Comparison of ENCODE assay signal across 18 cellular contexts in genomic region chr2:6325616-6326015, GRCh38.
DNase-seq lines count a peak whose midpoint lies in the region; ATAC-seq, FAIRE-seq and TF ChIP-seq lines count a peak whose summit lies in the region.
"Had no signal": no experiment of that assay in that cellular context is flagged by ENCODE, and none has a peak within 500 bp of the region (broad histone marks: within the 10 kb centered on the region; RNA-seq: fewer than 3 reads in every experiment).

No MANE protein-coding gene starts in this region.

- peaks cover 20% of the 10 kb centered on the region for H3K4me1 ChIP-seq in A673 (ENCODE audit: insufficient read depth, low read length, poor library complexity, severe bottlenecking)
- no peaks in the 10 kb centered on the region for H3K4me1 ChIP-seq in GM23338 (ENCODE audit: insufficient read depth)
- H3K4me1 ChIP-seq in NT2/D1 (ENCODE audit: insufficient read depth, insufficient read length) = no peaks in the 10 kb centered on the region
- no peaks in the 10 kb centered on the region for H3K4me1 ChIP-seq in sigmoid colon

- no TSS peak for BruUV-seq in A673 (replicated peaks; lab: Mats Ljungman, UMichigan)

- intact Hi-C loops in A673 (cut with micrococcal nuclease; ENCODE audit: unreplicated experiment) = no loop called here
- intact Hi-C loops in sigmoid colon (cut with DNase I) = no loop called here

- no peak for TF ChIP-seq EP300 in sigmoid colon (IDR thresholded peaks at IDR 0.05)

- H3K27me3 ChIP-seq in A673 (replicated peaks; ENCODE audit: insufficient read depth, low read depth, low read length, poor library complexity) = no peaks in the 10 kb centered on the region
- H3K27me3 ChIP-seq in GM23338 (ENCODE audit: insufficient read depth) = no peaks in the 10 kb centered on the region
- H3K27me3 ChIP-seq in NT2/D1 (ENCODE audit: insufficient read depth, insufficient read length) = no peaks in the 10 kb centered on the region
- H3K27me3 ChIP-seq in sigmoid colon = no peaks in the 10 kb centered on the region

- no peak for TF ChIP-seq POLR2A in sigmoid colon (IDR thresholded peaks at IDR 0.05)

- peaks cover 85% of the 10 kb centered on the region for H3K9me3 Mint-ChIP-seq in GM23338

- H3K27ac ChIP-seq in A673 (ENCODE audit: low read depth, low read length, poor library complexity, severe bottlenecking) = no peak overlapping the region
- H3K27ac ChIP-seq in GM23338 (ENCODE audit: low read depth) = no peak overlapping the region
- H3K27ac ChIP-seq in sigmoid colon = no peak overlapping the region

- peaks cover 8% of the 10 kb centered on the region; the same call in 1 of the 3 replicates for H3K36me3 Mint-ChIP-seq in GM23338 (ENCODE audit: low read depth)
- H3K36me3 Mint-ChIP-seq: CD4-positive, CD25-positive, alpha-beta regulatory T cell had no signal

- DNase-seq in A673 (ENCODE audit: low spot score) = peak; percentile 99
- DNase-seq in GM23338 (ENCODE audit: low spot score) = peak; percentile 1
- peak; percentile 8 for DNase-seq in NT2/D1 (ENCODE audit: low read depth, low spot score)
- DNase-seq in iPS-NIHi11 (ENCODE audit: low spot score) = peak; percentile 15
- DNase-seq in urothelium cell line (ENCODE audit: low spot score) = no peak
- no peak for DNase-seq in NCI-H1092 (lab: John Stamatoyannopoulos, UW)
- DNase-seq in sigmoid colon = no peak
- DNase-seq: AML-193; CD4-positive, CD25-positive, alpha-beta regulatory T cell; DND-41; GF-D8; KBM-7; NCI-H1092 treated with DMSO at 0.1 percent for 48 hours; NCI-H1930; NCI-H82 had no signal

- H4K20me1 ChIP-seq in GM23338 (replicated peaks; ENCODE audit: insufficient read depth) = no peaks in the 10 kb centered on the region

- no peak overlapping the region for H3K4me3 Mint-ChIP-seq in GM23338
- H3K4me3 Mint-ChIP-seq: CD4-positive, CD25-positive, alpha-beta regulatory T cell had no signal

- no peaks in the 10 kb centered on the region for H3K79me2 ChIP-seq in GM23338 (replicated peaks; ENCODE audit: insufficient read depth)

- POLR2A ChIA-PET in A673 (lab: Charles Lee; ENCODE audit: low non-redundant PET) = interaction anchor here (0.6 kb wide), 1 partner anchor 409 kb away, joined by 3 read pairs; no protein-coding TSS in a partner anchor

- TF ChIP-seq CTCF in A673 (conservative IDR thresholded peaks at IDR 0.05; ENCODE audit: low read depth, low read length) (no peak), GM23338 (conservative IDR thresholded peaks at IDR 0.05; ENCODE audit: low read depth in 2 of 2) (no peak), sigmoid colon (IDR thresholded peaks at IDR 0.05) (no peak)

- CTCF ChIA-PET in A673 (lab: Charles Lee) = no interaction called here

- no peak overlapping the region for H3K9ac ChIP-seq in NT2/D1 (ENCODE audit: insufficient read length, low read depth)

- ATAC-seq in GM23338 = no peak
- no peak for ATAC-seq in GM21786 (IDR thresholded peaks at IDR 0.05; ENCODE audit: unreplicated experiment)
- ATAC-seq: Panc1, Right ventricle myocardium inferior had no signal

- FAIRE-seq in urothelium cell line (lab: Jason Lieb, UNC) = no peak

- 82 to 86% methylated on average over 9 of the region's 9 CpGs for WGBS in sigmoid colon, 2 donors

- no peak overlapping the region for H2AFZ ChIP-seq in GM23338

- no peaks in the 10 kb centered on the region for H3F3A ChIP-seq in GM23338 (replicated peaks; ENCODE audit: low read depth)

- H3K4me3 ChIP-seq in A673 (ENCODE audit: low read depth, low read length, poor library complexity, severe bottlenecking) = no peak overlapping the region
- H3K4me3 ChIP-seq in GM23338 = no peak overlapping the region
- no peak overlapping the region for H3K4me3 ChIP-seq in NT2/D1 (ENCODE audit: insufficient read length, low read depth)
- no peak overlapping the region for H3K4me3 ChIP-seq in sigmoid colon

- no peak overlapping the region for H3K27ac Mint-ChIP-seq in GM23338
- H3K27ac Mint-ChIP-seq: CD4-positive, CD25-positive, alpha-beta regulatory T cell had no signal

- no peaks in the 10 kb centered on the region for H3K36me3 ChIP-seq in A673 (ENCODE audit: insufficient read depth, low read length, poor library complexity, severe bottlenecking)
- no peaks in the 10 kb centered on the region for H3K36me3 ChIP-seq in GM23338 (ENCODE audit: insufficient read depth)
- H3K36me3 ChIP-seq in NT2/D1 (ENCODE audit: insufficient read depth, insufficient read length, low read length) = no peaks in the 10 kb centered on the region
- H3K36me3 ChIP-seq in sigmoid colon = no peaks in the 10 kb centered on the region

- H3K4me2 ChIP-seq in GM23338 = no peak overlapping the region

- H3K9me2 ChIP-seq in GM23338 (ENCODE audit: insufficient read depth) = no peaks in the 10 kb centered on the region

- H3K9me3 ChIP-seq in A673 (ENCODE audit: low read depth, low read length, poor library complexity, severe bottlenecking) (peaks cover 4% of the 10 kb centered on the region), NT2/D1 (ENCODE audit: insufficient read depth, low read length) (no peaks in the 10 kb centered on the region), sigmoid colon (no peaks in the 10 kb centered on the region)

- no peaks in the 10 kb centered on the region for H3K4me1 Mint-ChIP-seq in GM23338
- H3K4me1 Mint-ChIP-seq: CD4-positive, CD25-positive, alpha-beta regulatory T cell had no signal

- peaks cover 4% of the 10 kb centered on the region for H3K27me3 Mint-ChIP-seq in GM23338 (ENCODE audit: insufficient read depth, low read depth, poor library complexity)
- H3K27me3 Mint-ChIP-seq: CD4-positive, CD25-positive, alpha-beta regulatory T cell had no signal

TF ChIP-seq in GM23338, 12 proteins besides CTCF, POLR2A, EP300 and RAD21 (continues in another document):
- TF ChIP-seq JUNB (IDR thresholded peaks at IDR 0.05; ENCODE audit: unreplicated experiment) = no peak
- TF ChIP-seq EZH2 (IDR thresholded peaks at IDR 0.05; ENCODE audit: low read depth, unreplicated experiment) = no peak
- TF ChIP-seq NANOG (IDR thresholded peaks at IDR 0.05; ENCODE audit: borderline replicate concordance) = no peak
- TF ChIP-seq ZNF331 (CRISPR knock-in tag; IDR thresholded peaks at IDR 0.05; ENCODE audit: low read depth) = no peak
- TF ChIP-seq ZNF462 (CRISPR knock-in tag; IDR thresholded peaks at IDR 0.05) = no peak
- TF ChIP-seq POLR2AphosphoS5 (IDR thresholded peaks at IDR 0.05; ENCODE audit: low read depth) = no peak
- TF ChIP-seq CREB1 (CRISPR knock-in tag; IDR thresholded peaks at IDR 0.05; ENCODE audit: low read depth) = no peak

Comparison
In these comparisons a context has a peak if more than half of its experiments do, and no peak if none do; other contexts are left out.
1. DNase-seq: peak in A673 (single experiment), GM23338 (single experiment), NT2/D1 (single experiment) and iPS-NIHi11 (single experiment); none in urothelium cell line (single experiment), NCI-H1092 (single experiment) and sigmoid colon (single experiment).